ENCODE assay signal across 12 cellular contexts in the genomic region with DNA sequence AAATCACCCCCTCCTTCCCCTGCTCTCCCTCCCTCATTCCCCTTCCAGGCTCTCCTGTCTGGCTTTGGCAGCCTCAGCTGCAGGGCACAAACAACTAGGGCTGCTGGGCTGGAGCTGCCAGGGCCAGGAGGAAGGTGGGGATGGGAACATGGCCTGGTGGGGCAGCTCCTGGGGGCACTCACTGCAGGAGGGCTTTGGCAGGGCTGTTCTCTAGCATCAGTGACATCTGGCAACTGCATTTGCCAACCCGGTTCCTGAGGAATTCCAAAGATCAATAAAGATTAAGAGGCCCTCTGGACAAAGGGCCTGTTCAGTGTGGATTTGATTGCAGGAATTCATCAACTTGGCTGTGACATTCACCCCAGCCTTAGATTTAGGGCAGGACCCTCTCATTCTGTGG.
"Had no signal": no experiment of that assay in that cellular context is flagged by ENCODE, and none has a peak within 500 bp of the region (broad histone marks: within the 10 kb centered on the region; RNA-seq: fewer than 3 reads in every experiment).

No MANE protein-coding gene starts in this region.

- H3K9me3 ChIP-seq: thoracic aorta had no signal

- DNase-seq: activated CD4-positive, alpha-beta T cell treated with anti-CD3 and anti-CD28 coated beads, Interleukin-2, amount 10 ng/mL, durations not matched to agents 7 days and 5 days; activated CD8-positive, alpha-beta memory T cell treated with anti-CD3 and anti-CD28 coated beads for 24 hours; activated naive CD8-positive, alpha-beta T cell treated with anti-CD3 and anti-CD28 coated beads for 36 hours; left cardiac atrium; naive B cell; stimulated activated CD4-positive, alpha-beta T cell treated with anti-CD3 and anti-CD28 coated beads, Interleukin-12 subunit alpha, Interleukin-12 subunit beta, amount 100 ng/mL, for 4 hours; stimulated activated CD4-positive, alpha-beta T cell treated with anti-CD3 and anti-CD28 coated beads, Interleukin-2, amount 100 ng/mL, for 24 hours; T-helper 2 cell had no signal

- H3K4me1 ChIP-seq: parathyroid adenoma had no signal

- H3K4me3 ChIP-seq: lung, thoracic aorta had no signal

- H3K27ac ChIP-seq: parathyroid adenoma, thoracic aorta had no signal

- ATAC-seq: left cardiac atrium; stimulated activated effector memory CD8-positive, alpha-beta T cell treated with anti-CD3 and anti-CD28 coated beads, Interleukin-12 subunit alpha, Interleukin-12 subunit beta, amount 100 ng/mL, for 72 hours had no signal

- H3K36me3 ChIP-seq: thoracic aorta had no signal
